Comparison of ENCODE assay signal across 9 cellular contexts in genomic region chr2:20186078-20186854, GRCh38. TPM values are rescaled to one million over a fixed set of nuclear protein-coding genes. Genes with fewer than 3 reads are reported as not detected.
DNase-seq lines count a peak whose midpoint lies in the region; FAIRE-seq and TF ChIP-seq lines count a peak whose summit lies in the region.
"Had no signal": no experiment of that assay in that cellular context is flagged by ENCODE, and none has a peak within 500 bp of the region (broad histone marks: within the 10 kb centered on the region; RNA-seq: fewer than 3 reads in every experiment).

No MANE protein-coding gene starts in this region.

- TF ChIP-seq EP300 in stomach (IDR thresholded peaks at IDR 0.05) (no peak), ovary (IDR thresholded peaks at IDR 0.05) (no peak)

- H3K9me2 ChIP-seq in hepatocyte (replicated peaks; ENCODE audit: insufficient read depth): no peaks in the 10 kb centered on the region

- H3K4me1 ChIP-seq in hepatocyte (ENCODE audit: insufficient read depth): peaks cover 51% of the 10 kb centered on the region
- peaks cover 14 to 48% (median 29%) of the 10 kb centered on the region in 4 donors for H3K4me1 ChIP-seq in stomach
- no peaks in the 10 kb centered on the region for H3K4me1 ChIP-seq in ovary (ENCODE audit: insufficient read depth)

- TF ChIP-seq CTCF in hepatocyte (IDR thresholded peaks at IDR 0.05; ENCODE audit: poor library complexity) (no peak), stomach (IDR thresholded peaks at IDR 0.05) (no peak), ovary (IDR thresholded peaks at IDR 0.05) (no peak), glutamatergic neuron (IDR thresholded peaks at IDR 0.05; ENCODE audit: partially characterized antibody, unreplicated experiment) (no peak)

- no peaks in the 10 kb centered on the region for H3K79me2 ChIP-seq in hepatocyte

- H3K27me3 Mint-ChIP-seq in glutamatergic neuron (ENCODE audit: unreplicated experiment) (peaks cover 2% of the 10 kb centered on the region), immature natural killer cell (ENCODE audit: low read depth in 3 of 3) (peaks cover 0 to 7% (median 5%) of the 10 kb centered on the region in 3 donors)

- peaks cover 4% of the 10 kb centered on the region for H3K9me3 Mint-ChIP-seq in glutamatergic neuron (ENCODE audit: unreplicated experiment)
- no peaks in the 10 kb centered on the region for H3K9me3 Mint-ChIP-seq in immature natural killer cell

- no peaks in the 10 kb centered on the region for H3K9me3 ChIP-seq in hepatocyte (ENCODE audit: low read depth)
- H3K9me3 ChIP-seq in stomach: no peaks in the 10 kb centered on the region
- H3K9me3 ChIP-seq in ovary: no peaks in the 10 kb centered on the region

- H3K27me3 ChIP-seq in hepatocyte (no peaks in the 10 kb centered on the region), stomach (no peaks in the 10 kb centered on the region), ovary (no peaks in the 10 kb centered on the region)

- peak overlapping the region; percentile 6 for H3K4me2 ChIP-seq in hepatocyte

- peak; percentile 26; the same call in 1 of the 2 replicates for TF ChIP-seq POLR2A in H54 (IDR thresholded peaks at IDR 0.05; ENCODE audit: low read depth, low read length)
- no peak for TF ChIP-seq POLR2A in stomach (IDR thresholded peaks at IDR 0.05)
- TF ChIP-seq POLR2A in ovary (IDR thresholded peaks at IDR 0.05): no peak

- H3K4me3 ChIP-seq in hepatocyte (no peak overlapping the region), stomach (no peak overlapping the region), ovary (no peak overlapping the region)
- H3K4me3 ChIP-seq: SK-N-MC had no signal

- H3K4me1 Mint-ChIP-seq in glutamatergic neuron (ENCODE audit: low read depth, unreplicated experiment): peaks cover 10% of the 10 kb centered on the region
- no peaks in the 10 kb centered on the region for H3K4me1 Mint-ChIP-seq in immature natural killer cell

- H3K36me3 Mint-ChIP-seq in glutamatergic neuron (ENCODE audit: unreplicated experiment): no peaks in the 10 kb centered on the region
- H3K36me3 Mint-ChIP-seq in immature natural killer cell: no peaks in the 10 kb centered on the region

- H4K20me1 ChIP-seq in hepatocyte (ENCODE audit: insufficient read depth, poor library complexity, severe bottlenecking): no peaks in the 10 kb centered on the region

- H2AFZ ChIP-seq in hepatocyte: no peak overlapping the region

- DNase-seq in H54 (ENCODE audit: insufficient read length, low spot score) (peak; percentile 89), RKO (ENCODE audit: low spot score) (peak; percentile 57), hepatocyte (ENCODE audit: low spot score) (peak; percentile 88), stomach (peak; percentile 56), ovary (no peak), glutamatergic neuron (no peak), NCI-H82 treated with DMSO at 0.1 percent for 48 hours (lab: John Stamatoyannopoulos, UW; ENCODE audit: unreplicated experiment) (no peak), immature natural killer cell (no peak)

- H3K27ac ChIP-seq in hepatocyte (peak overlapping the region; percentile 86), stomach (peak overlapping the region; percentile 38 to 89 (median 56)), ovary (no peak overlapping the region)
- H3K27ac ChIP-seq: SK-N-MC had no signal

- peak; percentile 55 for FAIRE-seq in H54 (lab: Jason Lieb, UNC)

- H3K4me3 Mint-ChIP-seq in glutamatergic neuron (ENCODE audit: unreplicated experiment) (no peak overlapping the region), immature natural killer cell (no peak overlapping the region)

- intact Hi-C loops in stomach (cut with DNase I; ENCODE audit: low total_unique reads) (no loop called here), ovary (cut with DNase I) (no loop called here)

- H3K27ac Mint-ChIP-seq in glutamatergic neuron (ENCODE audit: unreplicated experiment): no peak overlapping the region
- no peak overlapping the region for H3K27ac Mint-ChIP-seq in immature natural killer cell

- H3K36me3 ChIP-seq in hepatocyte (replicated peaks; ENCODE audit: insufficient read depth, low read depth) (no peaks in the 10 kb centered on the region), stomach (no peaks in the 10 kb centered on the region), ovary (no peaks in the 10 kb centered on the region)

- WGBS in hepatocyte (ENCODE audit: low lambda C conversion rate, missing lambda C conversion rate): 63% methylated on average over 13 of the region's 13 CpGs
- WGBS in stomach, 5 donors: 59 to 77% (median 66%) methylated on average over 12 to 13 of the region's 13 CpGs
- WGBS in ovary, 3 donors: 82 to 87% (median 84%) methylated on average over 13 of the region's 13 CpGs

RNA-seq across cellular contexts. Expression of gene SDC1, which starts 38.7 kb away (rescaled TPM):
- total RNA-seq in hepatocyte: 92.3 and 108 TPM in 2 replicates
- polyA plus RNA-seq in hepatocyte: 84.1 and 107 TPM in 2 replicates
- total RNA-seq in stomach: 100 to 1,000 TPM in 1 of 5 donors, 10 to 100 TPM in 4; 21.0 to 140 (median 57.5) TPM
- polyA plus RNA-seq in stomach: 10 to 100 TPM; 16.0 to 82.9 (median 32.5) TPM
- 1 to 10 TPM; 2.3 to 9.1 (median 4.2) TPM for total RNA-seq in ovary
- polyA plus RNA-seq in ovary: 1 to 10 TPM in 1 of 2 donors, under 1 TPM in 1; 0.62 to 1.8 TPM
- 0.93 TPM for total RNA-seq in glutamatergic neuron (ENCODE audit: unreplicated experiment)
- not detected for polyA plus RNA-seq in immature natural killer cell

Comparison
In these comparisons a context has a peak if more than half of its experiments do, and no peak if none do; other contexts are left out.
1. DNase-seq: peak in H54 (single experiment), RKO (single experiment), hepatocyte (single experiment) and stomach (single experiment); none in ovary (0 of 5), glutamatergic neuron (single experiment), NCI-H82 treated with DMSO at 0.1 percent for 48 hours (single experiment) and immature natural killer cell (0 of 3).
2. H3K27ac ChIP-seq: peak in hepatocyte (single experiment) and stomach (5 of 5); none in ovary (0 of 2).